In the genomic region with DNA sequence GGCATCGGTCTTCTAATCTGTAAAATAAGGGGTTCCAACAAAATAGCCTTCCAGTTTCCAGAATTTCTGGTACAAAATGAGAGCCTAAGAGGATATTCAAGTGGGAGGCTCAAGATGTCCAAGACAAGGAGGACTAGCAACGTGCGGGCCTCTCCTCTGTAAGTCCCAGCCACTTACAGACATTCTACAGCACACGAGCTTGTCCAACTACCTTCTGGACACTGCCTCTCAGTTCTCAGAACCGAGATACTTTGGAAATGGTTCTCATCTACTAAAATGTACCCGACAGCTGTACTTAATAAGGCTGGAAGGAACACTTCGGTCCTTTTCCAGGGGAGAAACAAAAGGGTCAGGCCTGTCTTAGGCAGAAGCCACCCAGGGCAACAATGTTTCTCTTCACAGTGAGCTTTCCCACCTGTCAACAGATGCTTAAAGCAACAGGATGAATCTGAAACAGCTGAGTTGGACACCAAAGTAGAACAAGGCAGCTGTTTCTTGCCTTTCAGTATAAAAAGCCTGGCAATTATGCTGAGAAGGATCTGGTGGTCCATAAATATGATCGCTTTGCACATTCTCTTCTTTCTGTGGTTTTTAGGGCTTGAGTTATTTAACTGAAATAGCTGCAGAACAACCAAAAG, we compare ENCODE assay signal across 24 cellular contexts.
"Had no signal": no experiment of that assay in that cellular context is flagged by ENCODE, and none has a peak within 500 bp of the region (broad histone marks: within the 10 kb centered on the region; RNA-seq: fewer than 3 reads in every experiment).

No MANE protein-coding gene starts in this region.

- H3K4me1 ChIP-seq: ascending aorta, heart left ventricle, lower lobe of right lung, pancreas, prostate gland, vagina had no signal

- H3K4me3 Mint-ChIP-seq: activated B cell treated with CpG ODN at 0.5 μM for 24 hours; activated naive CD4-positive, alpha-beta T cell treated with anti-CD3 and anti-CD28 coated beads for 36 hours; activated naive CD8-positive, alpha-beta T cell treated with anti-CD3 and anti-CD28 coated beads for 36 hours; immature natural killer cell; T-helper 2 cell treated with Interferon-gamma antibody and Interleukin-4, amounts not matched to agents 5 μg/mL and 100 μg/mL, for 36 hours had no signal

- DNase-seq: activated B cell treated with CpG ODN at 0.5 μM for 24 hours; activated CD4-positive, alpha-beta T cell treated with anti-CD3 and anti-CD28 coated beads, Interleukin-2, amount 50 U/mL, for 4 hours; activated effector memory CD4-positive, alpha-beta T cell treated with anti-CD3 and anti-CD28 coated beads, Interleukin-2, amount 50 U/mL, for 16 hours; activated naive CD4-positive, alpha-beta T cell treated with anti-CD3 and anti-CD28 coated beads for 36 hours; activated naive CD8-positive, alpha-beta T cell treated with anti-CD3 and anti-CD28 coated beads for 36 hours; activated T-cell treated with anti-CD3 and anti-CD28 coated beads for 4 hours; central memory CD4-positive, alpha-beta T cell; heart left ventricle; hypothalamus; immature natural killer cell; kidney; lower lobe of right lung; mesenchymal stem cell; nucleus accumbens; pancreas; spleen; stimulated activated naive CD4-positive, alpha-beta T cell; T-helper 1 cell; trophoblast cell had no signal

- H3K27me3 ChIP-seq: ascending aorta, vagina had no signal

- H3K36me3 ChIP-seq: ascending aorta, heart left ventricle, lower lobe of right lung, pancreas, prostate gland, spleen, vagina had no signal

- ATAC-seq: left lobe of liver, lower lobe of right lung, pancreas had no signal

- H3K9me3 ChIP-seq: ascending aorta, heart left ventricle, lower lobe of right lung, pancreas, prostate gland, spleen, vagina had no signal

- H3K27me3 Mint-ChIP-seq: activated B cell treated with CpG ODN at 0.5 μM for 24 hours; activated naive CD8-positive, alpha-beta T cell treated with anti-CD3 and anti-CD28 coated beads for 36 hours had no signal

- H3K4me1 Mint-ChIP-seq: activated B cell treated with CpG ODN at 0.5 μM for 24 hours; activated naive CD8-positive, alpha-beta T cell treated with anti-CD3 and anti-CD28 coated beads for 36 hours; immature natural killer cell had no signal

- H3K27ac ChIP-seq: ascending aorta, lower lobe of right lung, pancreas, prostate gland, spleen, vagina had no signal

- H3K4me3 ChIP-seq: ascending aorta, heart left ventricle, lower lobe of right lung, pancreas, prostate gland, spleen, vagina had no signal

- H3K36me3 Mint-ChIP-seq: activated naive CD8-positive, alpha-beta T cell treated with anti-CD3 and anti-CD28 coated beads for 36 hours; immature natural killer cell had no signal

- H3K9me3 Mint-ChIP-seq: activated B cell treated with CpG ODN at 0.5 μM for 24 hours; activated naive CD4-positive, alpha-beta T cell treated with anti-CD3 and anti-CD28 coated beads for 36 hours; activated naive CD8-positive, alpha-beta T cell treated with anti-CD3 and anti-CD28 coated beads for 36 hours; immature natural killer cell; T-helper 2 cell treated with Interferon-gamma antibody and Interleukin-4, amounts not matched to agents 5 μg/mL and 100 μg/mL, for 36 hours had no signal

- H3K27ac Mint-ChIP-seq: activated B cell treated with CpG ODN at 0.5 μM for 24 hours; activated naive CD4-positive, alpha-beta T cell treated with anti-CD3 and anti-CD28 coated beads for 36 hours; activated naive CD8-positive, alpha-beta T cell treated with anti-CD3 and anti-CD28 coated beads for 36 hours; immature natural killer cell; T-helper 2 cell treated with Interferon-gamma antibody and Interleukin-4, amounts not matched to agents 5 μg/mL and 100 μg/mL, for 36 hours had no signal
